ENCODE assay signal across 3 cellular contexts in genomic region chr19:38759590-38760003, GRCh38.
TF ChIP-seq lines count a peak whose summit lies in the region.

No MANE protein-coding gene starts in this region.

TF ChIP-seq in K562, 482 proteins besides CTCF, POLR2A, EP300 and RAD21:
- TF ChIP-seq SMARCA5 (IDR thresholded peaks at IDR 0.05) (no peak), SPI1 (IDR thresholded peaks at IDR 0.05; ENCODE audit: borderline replicate concordance, low read depth, low read length) (peak; percentile 18; the same call in 1 of the 2 replicates), SMC3 (conservative IDR thresholded peaks at IDR 0.05; ENCODE audit: insufficient read depth, low read depth, low read length) (no peak), CEBPB (tag; IDR thresholded peaks at IDR 0.05) (peak; percentile 42), ZNF384 (IDR thresholded peaks at IDR 0.05; ENCODE audit: low read depth, low read length) (peak; percentile 27; the same call in 1 of the 2 replicates)

TF ChIP-seq in liver, 16 proteins besides CTCF, POLR2A, EP300 and RAD21:
- TF ChIP-seq FOXA1 (IDR thresholded peaks at IDR 0.05) (peak; percentile 85), MAX (IDR thresholded peaks at IDR 0.05) (peak; percentile 87), HNF4A (conservative IDR thresholded peaks at IDR 0.05) (peak; percentile 98 to 99), GABPA (IDR thresholded peaks at IDR 0.05 in 1 of 2, conservative IDR thresholded peaks at IDR 0.05 in 1 of 2) (peak in 1 of 2 donors; percentile 59), YY1 (IDR thresholded peaks at IDR 0.05) (peak; percentile 91), REST (IDR thresholded peaks at IDR 0.05) (peak; percentile 79), EGR1 (IDR thresholded peaks at IDR 0.05; ENCODE audit: low read depth in 2 of 2) (peak; percentile 14 to 69), ATF3 (IDR thresholded peaks at IDR 0.05) (peak; percentile 69), NR2F2 (IDR thresholded peaks at IDR 0.05) (peak; percentile 55), SP1 (IDR thresholded peaks at IDR 0.05) (peak; percentile 98), HNF4G (IDR thresholded peaks at IDR 0.05) (peak; percentile 99), RXRA (IDR thresholded peaks at IDR 0.05) (peak; percentile 92 to 97), ZBTB33 (IDR thresholded peaks at IDR 0.05) (peak; percentile 95), TAF1 (conservative IDR thresholded peaks at IDR 0.05) (peak; percentile 23), FOXA2 (IDR thresholded peaks at IDR 0.05) (peak; percentile 80), JUND (IDR thresholded peaks at IDR 0.05) (peak; percentile 58 to 90)

TF ChIP-seq in SK-N-SH, 30 proteins besides CTCF, POLR2A, EP300 and RAD21:
- TF ChIP-seq MEF2A (IDR thresholded peaks at IDR 0.05; ENCODE audit: borderline replicate concordance, low read depth): no peak
- TF ChIP-seq EZH2phosphoT487 (IDR thresholded peaks at IDR 0.05; ENCODE audit: borderline replicate concordance, low read depth): no peak
- TF ChIP-seq ZBTB33 (IDR thresholded peaks at IDR 0.05; ENCODE audit: borderline replicate concordance, low read depth): no peak
